In the genomic region with DNA sequence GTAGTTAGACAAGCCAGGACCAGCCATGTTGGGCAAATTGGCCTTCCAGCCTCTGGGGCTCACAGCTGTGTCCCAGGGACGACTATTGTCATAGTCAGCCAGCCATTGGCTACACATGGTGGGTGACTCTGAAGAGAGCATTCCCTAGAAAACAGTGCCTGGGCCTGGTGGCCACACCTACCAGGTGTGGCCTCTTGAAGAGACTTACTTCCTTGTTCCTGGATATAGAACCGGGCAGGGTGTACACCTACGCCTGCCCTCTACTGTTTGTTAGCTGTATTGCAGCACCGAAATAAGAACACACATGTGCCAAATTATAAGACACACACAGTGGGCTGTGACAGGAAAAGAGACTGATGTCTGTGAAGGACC, we compare ENCODE assay signal across 8 cellular contexts.
DNase-seq lines count a peak whose midpoint lies in the region; ATAC-seq, FAIRE-seq and TF ChIP-seq lines count a peak whose summit lies in the region.

No MANE protein-coding gene starts in this region.

- no peak overlapping the region for H3K9ac ChIP-seq in KMS-11
- H3K9ac ChIP-seq in H1 (replicated peaks in 1 of 4; ENCODE audit: extremely low read depth in 1 of 4, low read depth in 3 of 4, low read length in 3 of 4) = no peak overlapping the region
- H3K9ac ChIP-seq in mucosa of stomach (ENCODE audit: low read length) = peak overlapping the region; percentile 20

- no peaks in the 10 kb centered on the region for H3K79me1 ChIP-seq in H1 (ENCODE audit: low read depth, low read length)

- H2AK5ac ChIP-seq in H1 (ENCODE audit: low read depth, low read length) = no peak overlapping the region

- 0 out of 2 replicates have a peak overlapping the region, but pooled peaks have one; percentile 29 for H2BK15ac ChIP-seq in H1 (ENCODE audit: low read length)

- H3K56ac ChIP-seq in H1 (replicated peaks; ENCODE audit: insufficient read length, low read depth, low read length) = no peak overlapping the region

- H2BK120ac ChIP-seq in H1 (replicated peaks; ENCODE audit: low read depth, low read length) = no peak overlapping the region

- H4K91ac ChIP-seq in H1 (replicated peaks; ENCODE audit: insufficient read length, low read length) = peak overlapping the region; percentile 12

- no peak overlapping the region for H3K27ac ChIP-seq in KMS-11
- H3K27ac ChIP-seq in H1 (ENCODE audit: low read depth, low read length) = no peak overlapping the region
- H3K27ac ChIP-seq in substantia nigra (ENCODE audit: low read depth, low read length, poor library complexity, severe bottlenecking) = no peak overlapping the region

- TF ChIP-seq CTCF in KMS-11 (conservative IDR thresholded peaks at IDR 0.05; ENCODE audit: low read depth, low read length) = peak; percentile 68
- TF ChIP-seq CTCF in H1 (IDR thresholded peaks at IDR 0.05; ENCODE audit: control extremely low read depth in 1 of 3, insufficient read depth in 1 of 3, low read depth in 1 of 3, low read length in 3 of 3) = peak; percentile 12 to 77 (median 71)

- no peaks in the 10 kb centered on the region for H3K4me1 ChIP-seq in KMS-11 (ENCODE audit: low read depth, poor library complexity, severe bottlenecking)
- peaks cover 0 to 6% (median 2%) of the 10 kb centered on the region in 4 experiments; a peak in 3 of 7 replicates for H3K4me1 ChIP-seq in H1 (replicated peaks in 1 of 4; ENCODE audit: control insufficient read depth in 3 of 4, insufficient read depth in 4 of 4, low read length in 3 of 4)
- peaks cover 57% of the 10 kb centered on the region for H3K4me1 ChIP-seq in mucosa of stomach (ENCODE audit: control insufficient read depth, insufficient read depth, low read length)

- H2AFZ ChIP-seq in KMS-11 (ENCODE audit: low read depth) = no peak overlapping the region
- H2AFZ ChIP-seq in H1 (ENCODE audit: low read length) = peak overlapping the region; percentile 65; the same call in 1 of the 2 replicates

- H4K5ac ChIP-seq in H1 (ENCODE audit: insufficient read length, low read depth, low read length) = no peak overlapping the region

- WGBS in H1 (ENCODE audit: extremely low coverage in 1 of 2, insufficient coverage in 1 of 2, insufficient read length in 1 of 2, insufficient replicate concordance in 2 of 2, low coverage in 1 of 2, low lambda C conversion rate in 2 of 2, missing lambda C conversion rate in 1 of 2), 2 experiments = 21% methylated on average over 4 of the region's 4 CpGs; no CpG with 5 or more reads in 1 of the 2 experiments

- H3K4ac ChIP-seq in H1 (replicated peaks; ENCODE audit: insufficient read length, low read depth, low read length) = peak overlapping the region; percentile 60

- no peaks in the 10 kb centered on the region; the same call in 1 of the 2 replicates for H3K23me2 ChIP-seq in H1 (ENCODE audit: low read depth, low read length)

- H3K18ac ChIP-seq in H1 (ENCODE audit: extremely low read depth, low read length) = peak overlapping the region; percentile 71; the same call in 1 of the 2 replicates

- H4K20me1 ChIP-seq in KMS-11 (ENCODE audit: insufficient read depth) (no peaks in the 10 kb centered on the region), H1 (replicated peaks in 1 of 2; ENCODE audit: control insufficient read depth in 1 of 2, insufficient read depth in 2 of 2, low read length in 2 of 2) (peaks cover 0 to 7% of the 10 kb centered on the region in 2 experiments)

- H3K4me3 ChIP-seq in KMS-11 (IDR thresholded peaks at IDR 0.05; ENCODE audit: insufficient read depth, low read depth, low read length) (no peak overlapping the region), H1 (ENCODE audit: extremely low read depth in 1 of 4, insufficient read depth in 2 of 4, low read depth in 3 of 4, low read length in 4 of 4) (no peak overlapping the region), mucosa of stomach (ENCODE audit: low read length) (no peak overlapping the region)

- H2BK20ac ChIP-seq in H1 (ENCODE audit: low read length) = no peak overlapping the region

- no peak overlapping the region for H3K23ac ChIP-seq in H1 (ENCODE audit: insufficient read length)

- TF ChIP-seq POLR2A in H1 (IDR thresholded peaks at IDR 0.05; ENCODE audit: control extremely low read depth in 1 of 2, low read depth in 2 of 2, low read length in 2 of 2) = no peak

- no peak overlapping the region for H3K14ac ChIP-seq in H1 (ENCODE audit: insufficient read length)

- no peaks in the 10 kb centered on the region for H3K36me3 ChIP-seq in KMS-11 (ENCODE audit: insufficient read depth)
- H3K36me3 ChIP-seq in H1 (ENCODE audit: control insufficient read depth in 2 of 4, insufficient read depth in 4 of 4, low read length in 3 of 4) = no peaks in the 10 kb centered on the region
- H3K36me3 ChIP-seq in mucosa of stomach (ENCODE audit: control insufficient read depth, insufficient read depth, low read length) = no peaks in the 10 kb centered on the region

- TF ChIP-seq EP300 in H1 (IDR thresholded peaks at IDR 0.05; ENCODE audit: borderline replicate concordance in 1 of 2, low read depth in 2 of 2, low read length in 2 of 2) = no peak

- H3K27me3 ChIP-seq in KMS-11 (ENCODE audit: insufficient read depth, low read depth) (peaks cover 40% of the 10 kb centered on the region), H1 (replicated peaks in 1 of 4; ENCODE audit: control insufficient read depth in 3 of 4, extremely low read depth in 1 of 4, insufficient read depth in 3 of 4, low read length in 3 of 4) (peaks cover 0 to 22% (median 9%) of the 10 kb centered on the region in 4 experiments; a peak in 4 of 7 replicates), mucosa of stomach (ENCODE audit: control insufficient read depth, insufficient read depth, low read length) (no peaks in the 10 kb centered on the region)

- H2BK12ac ChIP-seq in H1 (ENCODE audit: low read depth, low read length) = no peak overlapping the region

- POLR2A ChIA-PET in H1 (lab: Charles Lee; ENCODE audit: partially characterized antibody) = no interaction called here

- DNase-seq in SIG-M5 treated with dmso at 0.1 percent for 504 hours (lab: John Stamatoyannopoulos, UW; ENCODE audit: unreplicated experiment) = peak; percentile 55
- no peak for DNase-seq in SIG-M5 (lab: John Stamatoyannopoulos, UW)
- peak; percentile 42 for DNase-seq in SHP77 treated with DMSO at 0.1 percent for 48 hours (lab: John Stamatoyannopoulos, UW)
- DNase-seq in H1 (ENCODE audit: low read depth in 1 of 2, low spot score in 2 of 2) = peak; percentile 34 to 69
- DNase-seq in substantia nigra (lab: John Stamatoyannopoulos, UW) = no peak

- CTCF ChIA-PET in H1 (lab: Charles Lee; ENCODE audit: partially characterized antibody) = interaction anchor here (0.6 to 2.6 kb wide), 24 partner anchors 14 to 300 kb away, joined by 3 to 11 read pairs (median 4); no protein-coding TSS in a partner anchor

- H3K9me3 ChIP-seq in H1 (ENCODE audit: insufficient read depth in 2 of 2, low read depth in 1 of 2, low read length in 1 of 2) (no peaks in the 10 kb centered on the region), mucosa of stomach (ENCODE audit: control insufficient read depth, low read length) (no peaks in the 10 kb centered on the region)

- no peak for ATAC-seq in GM18873 (IDR thresholded peaks at IDR 0.05; ENCODE audit: low FRiP score, unreplicated experiment)

- FAIRE-seq in H1 (lab: Jason Lieb, UNC) = peak; percentile 91

- H4K8ac ChIP-seq in H1 (ENCODE audit: extremely low read depth, insufficient read depth, low read length) = no peak overlapping the region

- no peak overlapping the region for H2BK5ac ChIP-seq in H1 (ENCODE audit: low read depth, low read length)

- no peak overlapping the region for H3K4me2 ChIP-seq in KMS-11
- H3K4me2 ChIP-seq in H1 (ENCODE audit: insufficient read depth in 1 of 2, low read depth in 2 of 2, low read length in 2 of 2) = no peak overlapping the region

- H3K79me2 ChIP-seq in KMS-11 (ENCODE audit: insufficient read depth, low read depth) (no peaks in the 10 kb centered on the region), H1 (ENCODE audit: control insufficient read depth in 1 of 2, insufficient read depth in 2 of 2, low read length in 2 of 2) (no peaks in the 10 kb centered on the region)

- TF ChIP-seq RAD21 in H1 (IDR thresholded peaks at IDR 0.05 in 1 of 2, conservative IDR thresholded peaks at IDR 0.05 in 1 of 2; ENCODE audit: low read depth in 2 of 2, low read length in 2 of 2) = peak; percentile 74 to 81

TF ChIP-seq in H1, 55 proteins besides CTCF, POLR2A, EP300 and RAD21:
- TF ChIP-seq, protein P1, sequence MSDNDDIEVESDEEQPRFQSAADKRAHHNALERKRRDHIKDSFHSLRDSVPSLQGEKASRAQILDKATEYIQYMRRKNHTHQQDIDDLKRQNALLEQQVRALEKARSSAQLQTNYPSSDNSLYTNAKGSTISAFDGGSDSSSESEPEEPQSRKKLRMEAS (IDR thresholded peaks at IDR 0.05) = peak; percentile 16; the same call in 1 of the 2 replicates
- no peak for TF ChIP-seq TEAD4 (IDR thresholded peaks at IDR 0.05; ENCODE audit: low read depth, low read length)

Comparison
In these comparisons a context has a peak if more than half of its experiments do, and no peak if none do; other contexts are left out.
1. DNase-seq: peak in SIG-M5 treated with dmso at 0.1 percent for 504 hours (single experiment), SHP77 treated with DMSO at 0.1 percent for 48 hours (single experiment) and H1 (2 of 2); none in SIG-M5 (single experiment) and substantia nigra (0 of 49).